ENCODE assay signal across 10 cellular contexts in the genomic region with DNA sequence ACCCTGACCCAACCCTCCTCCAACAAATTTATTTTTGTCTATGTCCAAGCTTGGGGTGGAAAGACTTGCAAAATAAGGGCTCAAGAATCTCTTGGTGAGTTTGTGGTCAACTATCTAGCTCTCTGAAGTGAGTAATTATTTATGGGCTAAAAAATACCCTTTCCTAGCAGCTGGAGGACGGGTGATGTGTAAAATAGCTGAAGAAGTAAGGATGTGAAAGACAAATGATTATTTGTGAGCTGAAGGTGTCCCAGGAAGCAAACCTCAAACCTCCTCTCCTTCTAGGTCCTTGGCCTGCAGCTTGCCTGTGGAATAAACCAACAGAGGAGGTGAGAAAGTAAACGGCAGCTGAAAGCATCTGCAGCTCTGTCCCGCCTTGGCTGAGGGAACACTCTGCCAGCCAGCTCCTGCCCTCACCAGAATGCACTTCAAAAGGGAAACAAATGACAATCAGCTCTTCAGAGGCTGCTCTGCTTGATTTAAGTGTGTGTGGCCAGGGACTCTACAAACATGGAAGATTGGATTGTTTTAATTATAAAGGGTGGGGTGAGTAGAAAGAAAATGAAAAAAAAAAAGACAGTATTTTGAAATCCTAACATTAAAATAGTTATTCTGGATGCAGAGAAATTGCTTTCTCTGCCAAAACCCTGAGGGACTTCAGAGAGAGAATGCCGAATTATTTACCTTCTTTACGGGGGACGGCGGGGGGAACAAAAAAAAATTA.
DNase-seq lines count a peak whose midpoint lies in the region; ATAC-seq and TF ChIP-seq lines count a peak whose summit lies in the region.
"Had no signal": no experiment of that assay in that cellular context is flagged by ENCODE, and none has a peak within 500 bp of the region (broad histone marks: within the 10 kb centered on the region; RNA-seq: fewer than 3 reads in every experiment).

No MANE protein-coding gene starts in this region.

- peak; percentile 52 for DNase-seq in LNCaP clone FGC (ENCODE audit: low read depth)
- no peak for DNase-seq in T-helper 17 cell
- DNase-seq in right atrium auricular region (ENCODE audit: low spot score): no peak
- DNase-seq in stimulated activated effector memory CD8-positive, alpha-beta T cell treated with anti-CD3 and anti-CD28 coated beads, Interleukin-12 subunit alpha, Interleukin-12 subunit beta, amount 100 ng/mL, for 72 hours (ENCODE audit: low spot score in 2 of 2): no peak
- DNase-seq in HPDE6-E6E7 (ENCODE audit: extremely low spot score): no peak
- DNase-seq in NCI-H2171 treated with DMSO at 0.1 percent for 48 hours (lab: John Stamatoyannopoulos, UW): no peak
- DNase-seq: stimulated activated CD4-positive, alpha-beta T cell treated with anti-CD3 and anti-CD28 coated beads, Interleukin-4, amount 100 ng/mL, for 1 hour had no signal

- H3K27ac Mint-ChIP-seq in T-helper 17 cell: peak overlapping the region; percentile 54
- no peak overlapping the region for H3K27ac Mint-ChIP-seq in stimulated activated effector memory CD8-positive, alpha-beta T cell treated with anti-CD3 and anti-CD28 coated beads, Interleukin-12 subunit alpha, Interleukin-12 subunit beta, amount 100 ng/mL, for 72 hours
- H3K27ac Mint-ChIP-seq in stimulated activated memory B cell treated with anti-CD40 and anti-IgM and Interleukin-4, amounts not matched to agents 10 μg/mL and 1 μg/mL and 100 μg/mL, for 72 hours: no peak overlapping the region

- peak overlapping the region; percentile 36 to 53 for H3K27ac ChIP-seq in right atrium auricular region
- peak overlapping the region; percentile 9 for H3K27ac ChIP-seq in subcutaneous abdominal adipose tissue (ENCODE audit: low read depth, low read length)

- H3K9me3 ChIP-seq in T-helper 17 cell (ENCODE audit: control insufficient read depth, low read length, poor library complexity, severe bottlenecking) (no peaks in the 10 kb centered on the region), right atrium auricular region (no peaks in the 10 kb centered on the region), subcutaneous abdominal adipose tissue (ENCODE audit: control insufficient read depth in 5 of 5, low read length in 5 of 5) (no peaks in the 10 kb centered on the region)

- no peak overlapping the region for H3K4me3 ChIP-seq in LNCaP clone FGC (ENCODE audit: low read depth, low read length)
- no peak overlapping the region for H3K4me3 ChIP-seq in right atrium auricular region
- H3K4me3 ChIP-seq in subcutaneous abdominal adipose tissue (ENCODE audit: low read depth in 1 of 5, low read length in 5 of 5): no peak overlapping the region

- H3K4me3 Mint-ChIP-seq in T-helper 17 cell: no peak overlapping the region
- H3K4me3 Mint-ChIP-seq in stimulated activated effector memory CD8-positive, alpha-beta T cell treated with anti-CD3 and anti-CD28 coated beads, Interleukin-12 subunit alpha, Interleukin-12 subunit beta, amount 100 ng/mL, for 72 hours: no peak overlapping the region
- no peak overlapping the region for H3K4me3 Mint-ChIP-seq in stimulated activated memory B cell treated with anti-CD40 and anti-IgM and Interleukin-4, amounts not matched to agents 10 μg/mL and 1 μg/mL and 100 μg/mL, for 72 hours

- no peaks in the 10 kb centered on the region for H3K36me3 Mint-ChIP-seq in T-helper 17 cell (ENCODE audit: low read depth)
- no peaks in the 10 kb centered on the region for H3K36me3 Mint-ChIP-seq in stimulated activated effector memory CD8-positive, alpha-beta T cell treated with anti-CD3 and anti-CD28 coated beads, Interleukin-12 subunit alpha, Interleukin-12 subunit beta, amount 100 ng/mL, for 72 hours
- H3K36me3 Mint-ChIP-seq in stimulated activated memory B cell treated with anti-CD40 and anti-IgM and Interleukin-4, amounts not matched to agents 10 μg/mL and 1 μg/mL and 100 μg/mL, for 72 hours: no peaks in the 10 kb centered on the region

- H3K27me3 ChIP-seq in right atrium auricular region (no peaks in the 10 kb centered on the region), subcutaneous abdominal adipose tissue (ENCODE audit: control insufficient read depth in 5 of 5, insufficient read depth in 4 of 5, low read length in 5 of 5) (no peaks in the 10 kb centered on the region)

- no peaks in the 10 kb centered on the region for H3K9me3 Mint-ChIP-seq in stimulated activated effector memory CD8-positive, alpha-beta T cell treated with anti-CD3 and anti-CD28 coated beads, Interleukin-12 subunit alpha, Interleukin-12 subunit beta, amount 100 ng/mL, for 72 hours
- no peaks in the 10 kb centered on the region for H3K9me3 Mint-ChIP-seq in stimulated activated memory B cell treated with anti-CD40 and anti-IgM and Interleukin-4, amounts not matched to agents 10 μg/mL and 1 μg/mL and 100 μg/mL, for 72 hours

- peaks cover 22% of the 10 kb centered on the region for H3K27me3 Mint-ChIP-seq in T-helper 17 cell
- peaks cover 12% of the 10 kb centered on the region for H3K27me3 Mint-ChIP-seq in stimulated activated memory B cell treated with anti-CD40 and anti-IgM and Interleukin-4, amounts not matched to agents 10 μg/mL and 1 μg/mL and 100 μg/mL, for 72 hours

- peaks cover 0 to 70% of the 10 kb centered on the region in 2 donors for H3K4me1 ChIP-seq in right atrium auricular region
- H3K4me1 ChIP-seq in subcutaneous abdominal adipose tissue (ENCODE audit: control insufficient read depth in 5 of 5, insufficient read depth in 5 of 5, low read length in 5 of 5): peaks cover 5 to 41% (median 26%) of the 10 kb centered on the region in 5 donors

- no peak for ATAC-seq in T-helper 17 cell
- ATAC-seq in stimulated activated effector memory CD8-positive, alpha-beta T cell treated with anti-CD3 and anti-CD28 coated beads, Interleukin-12 subunit alpha, Interleukin-12 subunit beta, amount 100 ng/mL, for 72 hours: no peak
- ATAC-seq in stimulated activated memory B cell treated with anti-CD40 and anti-IgM and Interleukin-4, amounts not matched to agents 10 μg/mL and 1 μg/mL and 100 μg/mL, for 72 hours: no peak
- ATAC-seq: activated CD4-positive, CD25-positive, alpha-beta regulatory T cell treated with anti-CD3 and anti-CD28 coated beads, Interleukin-2, amount 50 U/mL, for 24 hours had no signal

- TF ChIP-seq CTCF in LNCaP clone FGC (IDR thresholded peaks at IDR 0.05; ENCODE audit: control insufficient read depth, extremely low read depth, insufficient read depth): no peak
- TF ChIP-seq CTCF in right atrium auricular region (IDR thresholded peaks at IDR 0.05): no peak

- H3K4me1 Mint-ChIP-seq in T-helper 17 cell: peaks cover 7% of the 10 kb centered on the region
- H3K4me1 Mint-ChIP-seq in stimulated activated effector memory CD8-positive, alpha-beta T cell treated with anti-CD3 and anti-CD28 coated beads, Interleukin-12 subunit alpha, Interleukin-12 subunit beta, amount 100 ng/mL, for 72 hours: peaks cover 5% of the 10 kb centered on the region
- H3K4me1 Mint-ChIP-seq in stimulated activated memory B cell treated with anti-CD40 and anti-IgM and Interleukin-4, amounts not matched to agents 10 μg/mL and 1 μg/mL and 100 μg/mL, for 72 hours: peaks cover 9% of the 10 kb centered on the region

- H3K36me3 ChIP-seq in right atrium auricular region: no peaks in the 10 kb centered on the region
- no peaks in the 10 kb centered on the region for H3K36me3 ChIP-seq in subcutaneous abdominal adipose tissue (ENCODE audit: control insufficient read depth in 5 of 5, insufficient read depth in 5 of 5, low read length in 5 of 5)

- no peak overlapping the region for H3K9ac ChIP-seq in subcutaneous abdominal adipose tissue (ENCODE audit: low read length in 5 of 5)
